ENCODE assay signal across 1 cellular context in the genomic region with DNA sequence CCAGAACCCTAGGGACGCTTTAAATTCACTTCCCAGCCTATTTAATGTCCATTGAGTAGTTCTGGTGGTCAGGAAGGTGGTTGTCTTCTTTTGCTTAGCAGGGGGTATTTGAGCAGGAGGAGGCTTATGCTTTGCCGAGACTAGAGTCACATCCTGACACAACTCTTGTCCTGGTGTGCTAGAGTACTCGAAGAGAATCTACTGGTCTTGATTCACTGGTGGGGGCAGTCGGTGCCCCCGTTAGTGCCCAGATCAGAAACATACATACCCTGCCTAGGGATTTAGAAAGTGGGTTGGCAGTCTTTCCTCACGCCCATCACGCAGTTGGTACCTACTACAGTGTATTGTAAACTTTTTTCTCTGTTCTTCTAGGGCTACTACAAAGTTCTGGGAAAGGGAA.
TF ChIP-seq lines count a peak whose summit lies in the region.

No MANE protein-coding gene starts in this region.

TF ChIP-seq in H1, 55 proteins besides CTCF, POLR2A, EP300 and RAD21:
- TF ChIP-seq SRF (IDR thresholded peaks at IDR 0.05; ENCODE audit: low read depth, low read length): no peak
